ENCODE assay signal across 9 cellular contexts in the genomic region with DNA sequence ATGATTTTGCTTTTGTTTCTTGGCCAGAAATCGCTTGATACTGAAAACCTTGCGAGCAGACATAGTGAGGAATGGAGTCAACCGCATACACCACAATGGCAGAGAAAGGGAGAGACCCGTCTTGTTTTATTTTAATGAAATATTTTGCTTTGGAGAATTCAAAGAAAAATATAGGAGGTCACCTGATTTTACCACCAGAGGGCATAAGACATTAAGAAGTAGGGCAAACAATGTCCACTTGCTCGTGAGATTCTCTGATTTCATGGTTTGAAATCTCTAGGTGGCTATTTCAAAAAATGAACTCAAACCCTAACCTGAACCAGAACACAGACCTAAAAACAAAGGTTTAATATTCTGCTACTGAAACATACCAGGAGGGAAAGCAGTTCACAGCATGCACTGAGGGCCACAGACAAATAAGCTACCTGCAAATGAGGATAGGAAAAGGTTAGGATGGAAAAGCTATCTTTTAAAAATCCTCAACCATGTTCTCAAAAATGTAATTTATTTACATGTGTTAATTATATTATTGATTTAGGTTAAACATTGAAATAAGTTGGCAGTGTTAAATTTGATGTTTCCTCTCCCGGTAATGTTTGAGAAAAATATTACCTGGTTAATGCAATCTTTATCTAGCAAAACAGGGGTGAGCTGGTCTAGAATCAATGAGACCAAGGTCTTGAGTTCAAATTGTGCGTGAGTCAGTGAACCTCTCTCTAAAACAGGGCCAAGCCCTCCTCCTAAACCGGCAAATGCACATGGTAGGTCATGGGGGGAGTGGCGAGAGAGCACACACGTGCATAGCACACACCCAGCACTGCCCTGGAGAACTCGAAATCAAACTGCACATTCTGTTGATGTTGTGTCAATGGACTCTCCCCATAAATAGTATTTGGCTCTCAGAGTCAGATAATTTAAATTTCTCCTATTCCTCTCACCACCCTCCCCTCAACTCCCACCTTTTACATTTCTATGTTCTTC. TPM values are rescaled to one million over a fixed set of nuclear protein-coding genes. Genes with fewer than 3 reads are reported as not detected.
DNase-seq lines count a peak whose midpoint lies in the region; ATAC-seq, FAIRE-seq and TF ChIP-seq lines count a peak whose summit lies in the region.
"Had no signal": no experiment of that assay in that cellular context is flagged by ENCODE, and none has a peak within 500 bp of the region (broad histone marks: within the 10 kb centered on the region; RNA-seq: fewer than 3 reads in every experiment).

No MANE protein-coding gene starts in this region.

- no peak overlapping the region for H3K9ac ChIP-seq in GM12878 (ENCODE audit: control insufficient read depth, insufficient read depth, low read length)

- peak; percentile 39 to 44 (median 40); a peak in 5 of 6 replicates for TF ChIP-seq CTCF in GM12878 (IDR thresholded peaks at IDR 0.05 in 2 of 3, conservative IDR thresholded peaks at IDR 0.05 in 1 of 3; ENCODE audit: control insufficient read depth in 2 of 3, extremely low read depth in 1 of 3, insufficient read depth in 1 of 3, low read depth in 3 of 3, low read length in 3 of 3)
- peak; percentile 58 for TF ChIP-seq CTCF in progenitor cell of endocrine pancreas (IDR thresholded peaks at IDR 0.05; ENCODE audit: unreplicated experiment)
- peak in 1 of 3 experiments; percentile 4 for TF ChIP-seq CTCF in esophagus muscularis mucosa (IDR thresholded peaks at IDR 0.05)

- H3K36me3 Mint-ChIP-seq in progenitor cell of endocrine pancreas (ENCODE audit: insufficient read depth) = no peaks in the 10 kb centered on the region

- H3K9me3 ChIP-seq in GM12878 (replicated peaks; ENCODE audit: control insufficient read depth, insufficient read depth, low read length) (no peaks in the 10 kb centered on the region; the same call in 2 of the 3 replicates), esophagus muscularis mucosa (no peaks in the 10 kb centered on the region)

- peak; percentile 51 for TF ChIP-seq RAD21 in GM12878 (IDR thresholded peaks at IDR 0.05; ENCODE audit: insufficient read depth, low read depth, low read length)

- RAD21 ChIA-PET in GM12878 (lab: Charles Lee; ENCODE audit: unreplicated experiment) = interaction anchor here (0.7 to 2.8 kb wide), 8 partner anchors 9 to 316 kb away, joined by 3 to 8 read pairs (median 4); no protein-coding TSS in a partner anchor

- intact Hi-C loops in GM12878 (cut with micrococcal nuclease; ENCODE audit: unreplicated experiment) = no loop called here
- intact Hi-C loops in esophagus muscularis mucosa (cut with DNase I) = no loop called here

- H3K27me3 Mint-ChIP-seq in progenitor cell of endocrine pancreas = no peaks in the 10 kb centered on the region

- DNase-seq in NCI-H748 (lab: John Stamatoyannopoulos, UW; ENCODE audit: unreplicated experiment) (peak; percentile 27), NCI-H748 treated with DMSO at 0.1 percent for 48 hours (lab: John Stamatoyannopoulos, UW) (no peak), LoVo (ENCODE audit: low spot score) (peak; percentile 16), GM12878 (ENCODE audit: low read depth, low spot score) (no peak), progenitor cell of endocrine pancreas (ENCODE audit: low spot score, unreplicated experiment) (no peak), esophagus muscularis mucosa (ENCODE audit: extremely low spot score) (no peak), activated gamma-delta T cell treated with Interleukin-2 at 50 U/mL for 16 hours (no peak), foreskin melanocyte (no peak)
- DNase-seq: activated CD4-positive, alpha-beta T cell treated with anti-CD3 and anti-CD28 coated beads, Interleukin-2, amount 50 U/mL, for 1 hour had no signal

- CTCF ChIA-PET in GM12878 (lab: Yijun Ruan, JAX) = interaction anchor here (0.6 to 3.1 kb wide), 19 partner anchors 10 to 315 kb away, joined by 3 to 39 read pairs (median 4); partner anchors contain the start of gene IFNG-AS1

- H3K79me2 ChIP-seq in GM12878 (ENCODE audit: control insufficient read depth, insufficient read depth, low read length) = no peaks in the 10 kb centered on the region

- POLR2A ChIA-PET in GM12878 (lab: Charles Lee) = no interaction called here

- no peak overlapping the region for H3K27ac ChIP-seq in GM12878 (ENCODE audit: control insufficient read depth, insufficient read depth)
- H3K27ac ChIP-seq in esophagus muscularis mucosa (replicated peaks in 1 of 4) = no peak overlapping the region

- no peak for TF ChIP-seq POLR2A in GM12878 (IDR thresholded peaks at IDR 0.05; ENCODE audit: low read depth, low read length)
- TF ChIP-seq POLR2A in esophagus muscularis mucosa (IDR thresholded peaks at IDR 0.05; ENCODE audit: low read depth) = no peak

- in situ Hi-C loops in GM12878 (cut with MboI) = no loop called here

- peaks cover 6% of the 10 kb centered on the region for H3K9me3 Mint-ChIP-seq in progenitor cell of endocrine pancreas (ENCODE audit: low read depth)

- ATAC-seq in GM12878 = peak; percentile 64

- FAIRE-seq in GM12878 (lab: Jason Lieb, UNC) = peak; percentile 90

- H3K4me3 ChIP-seq in GM12878 (no peak overlapping the region), esophagus muscularis mucosa (no peak overlapping the region)

- H3K36me3 ChIP-seq in GM12878 (ENCODE audit: control insufficient read depth in 2 of 2, insufficient read depth in 2 of 2, low read length in 1 of 2) = no peaks in the 10 kb centered on the region
- no peaks in the 10 kb centered on the region for H3K36me3 ChIP-seq in esophagus muscularis mucosa

- TF ChIP-seq EP300 in GM12878 (IDR thresholded peaks at IDR 0.05; ENCODE audit: borderline replicate concordance in 1 of 2, control insufficient read depth in 1 of 2, low read depth in 2 of 2, low read length in 2 of 2) (no peak), esophagus muscularis mucosa (IDR thresholded peaks at IDR 0.05) (no peak)

- H3K27me3 ChIP-seq in GM12878 (replicated peaks in 1 of 2; ENCODE audit: control insufficient read depth in 2 of 2, insufficient read depth in 2 of 2, low read length in 1 of 2) (no peaks in the 10 kb centered on the region), esophagus muscularis mucosa (no peaks in the 10 kb centered on the region)

- no peak overlapping the region for H2AFZ ChIP-seq in GM12878 (ENCODE audit: control insufficient read depth, low read depth, low read length)

- no peak overlapping the region for H3K4me2 ChIP-seq in GM12878 (ENCODE audit: control insufficient read depth, insufficient read depth)

- H3K4me1 Mint-ChIP-seq in progenitor cell of endocrine pancreas (ENCODE audit: low read depth) = peaks cover 5% of the 10 kb centered on the region

- H3K27ac Mint-ChIP-seq in progenitor cell of endocrine pancreas = no peak overlapping the region

- WGBS in GM12878 (ENCODE audit: insufficient coverage, insufficient replicate concordance, low lambda C conversion rate, missing lambda C conversion rate) = 53% methylated on average over 11 of the region's 11 CpGs
- WGBS in esophagus muscularis mucosa = 91% methylated on average over 11 of the region's 11 CpGs

- H3K4me1 ChIP-seq in GM12878 (ENCODE audit: control insufficient read depth, insufficient read depth, low read length) (no peaks in the 10 kb centered on the region), esophagus muscularis mucosa (no peaks in the 10 kb centered on the region)

- H4K20me1 ChIP-seq in GM12878 (ENCODE audit: control insufficient read depth, insufficient read depth) = no peaks in the 10 kb centered on the region

- SMC1A ChIA-PET in GM12878 (lab: Charles Lee; ENCODE audit: uncharacterized antibody, unreplicated experiment) = interaction anchor here (0.7 to 2.8 kb wide), 14 partner anchors 10 to 314 kb away, joined by 3 to 12 read pairs (median 4); partner anchors contain the start of gene IFNG-AS1

- H3K4me3 Mint-ChIP-seq in progenitor cell of endocrine pancreas (ENCODE audit: low read depth) = no peak overlapping the region

- no TSS peak for BruUV-seq in GM12878 (replicated peaks; lab: Mats Ljungman, UMichigan)

TF ChIP-seq in GM12878, 131 proteins besides CTCF, POLR2A, EP300 and RAD21:
- TF ChIP-seq CHD4 (IDR thresholded peaks at IDR 0.05) = no peak
- TF ChIP-seq, protein P1, sequence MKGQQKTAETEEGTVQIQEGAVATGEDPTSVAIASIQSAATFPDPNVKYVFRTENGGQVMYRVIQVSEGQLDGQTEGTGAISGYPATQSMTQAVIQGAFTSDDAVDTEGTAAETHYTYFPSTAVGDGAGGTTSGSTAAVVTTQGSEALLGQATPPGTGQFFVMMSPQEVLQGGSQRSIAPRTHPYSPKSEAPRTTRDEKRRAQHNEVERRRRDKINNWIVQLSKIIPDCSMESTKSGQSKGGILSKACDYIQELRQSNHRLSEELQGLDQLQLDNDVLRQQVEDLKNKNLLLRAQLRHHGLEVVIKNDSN (IDR thresholded peaks at IDR 0.05; ENCODE audit: borderline replicate concordance, extremely low read length, insufficient read depth, low read depth, low read length) = no peak
- TF ChIP-seq SPI1 (IDR thresholded peaks at IDR 0.05; ENCODE audit: borderline replicate concordance, insufficient read depth, low read depth, low read length) = no peak
- TF ChIP-seq NR2F1 (conservative IDR thresholded peaks at IDR 0.05) = no peak
- peak; percentile 41; the same call in 1 of the 2 replicates for TF ChIP-seq SMC3 (IDR thresholded peaks at IDR 0.05; ENCODE audit: borderline replicate concordance, low read length)
- no peak for TF ChIP-seq ZNF384 (IDR thresholded peaks at IDR 0.05; ENCODE audit: borderline replicate concordance, low read depth, low read length)

RNA-seq across cellular contexts. Expression of gene IFNG-AS1, which starts 12.5 kb away (rescaled TPM):
- total RNA-seq in GM12878 (2013; cell fraction: nucleolus; rRNA removed) = 15.2 and 17.2 TPM in 2 replicates
- total RNA-seq in GM12878 (2014; rRNA removed) = 1.1 and 1.3 TPM in 2 replicates
- total RNA-seq in GM12878 (2014; rRNA removed; fragmentation: Illumina TruSeq; extraction: Trizol) = 1.9 and 2.5 TPM in 2 replicates
- total RNA-seq in GM12878 (2021) = 1.1 and 1.3 TPM in 2 replicates
- polyA plus RNA-seq in GM12878 (2011; ENCODE audit: low read depth) = 1.5 TPM
- polyA plus RNA-seq in GM12878 (2011; rRNA removed) = 1.9 and 3.0 TPM in 2 replicates
- 0.50 and 0.75 TPM in 2 replicates for polyA plus RNA-seq in GM12878 (2011; cell fraction: cytosol; rRNA removed)
- polyA plus RNA-seq in GM12878 (2011; cell fraction: nucleus; rRNA removed) = 2.1 and 3.7 TPM in 2 replicates
- 2.2 and 2.8 TPM in 2 replicates for polyA plus RNA-seq in GM12878 (2012)
- 1.6 and 2.1 TPM in 2 replicates for polyA plus RNA-seq in GM12878 (2014; fragmentation: Illumina TruSeq; extraction: Trizol)
- 1 to 10 TPM; 1.4 to 1.8 TPM for polyA plus RNA-seq in GM12878 (2014; fragmentation: Nextera tagmentation; extraction: Ambion mirVana)
- polyA plus RNA-seq in GM12878 (2014; rRNA removed) = 0.72 and 1.0 TPM in 2 replicates
- under 1 TPM; 0.40 to 0.89 TPM for polyA plus RNA-seq in GM12878 (2016; fragmentation: Nextera tagmentation; extraction: Ambion mirVana)
- polyA minus RNA-seq in GM12878 (2011; rRNA and poly(A)+ RNA removed) = 1.5 and 2.4 TPM in 2 replicates
- 0.62 and 1.7 TPM in 2 replicates for polyA minus RNA-seq in GM12878 (2011; cell fraction: cytosol; rRNA and poly(A)+ RNA removed)
- 3.0 and 4.5 TPM in 2 replicates for polyA minus RNA-seq in GM12878 (2011; cell fraction: nucleus; rRNA and poly(A)+ RNA removed)
- total RNA-seq in progenitor cell of endocrine pancreas = not detected in 2 replicates
- total RNA-seq in esophagus muscularis mucosa = not detected

Comparison
In these comparisons a context has a peak if more than half of its experiments do, and no peak if none do; other contexts are left out.
1. DNase-seq: peak in NCI-H748 (single experiment) and LoVo (single experiment); none in NCI-H748 treated with DMSO at 0.1 percent for 48 hours (single experiment), GM12878 (single experiment), progenitor cell of endocrine pancreas (single experiment), esophagus muscularis mucosa (single experiment), activated gamma-delta T cell treated with Interleukin-2 at 50 U/mL for 16 hours (single experiment) and foreskin melanocyte (single experiment).